ENCODE assay signal across 1 cellular context in the genomic region with DNA sequence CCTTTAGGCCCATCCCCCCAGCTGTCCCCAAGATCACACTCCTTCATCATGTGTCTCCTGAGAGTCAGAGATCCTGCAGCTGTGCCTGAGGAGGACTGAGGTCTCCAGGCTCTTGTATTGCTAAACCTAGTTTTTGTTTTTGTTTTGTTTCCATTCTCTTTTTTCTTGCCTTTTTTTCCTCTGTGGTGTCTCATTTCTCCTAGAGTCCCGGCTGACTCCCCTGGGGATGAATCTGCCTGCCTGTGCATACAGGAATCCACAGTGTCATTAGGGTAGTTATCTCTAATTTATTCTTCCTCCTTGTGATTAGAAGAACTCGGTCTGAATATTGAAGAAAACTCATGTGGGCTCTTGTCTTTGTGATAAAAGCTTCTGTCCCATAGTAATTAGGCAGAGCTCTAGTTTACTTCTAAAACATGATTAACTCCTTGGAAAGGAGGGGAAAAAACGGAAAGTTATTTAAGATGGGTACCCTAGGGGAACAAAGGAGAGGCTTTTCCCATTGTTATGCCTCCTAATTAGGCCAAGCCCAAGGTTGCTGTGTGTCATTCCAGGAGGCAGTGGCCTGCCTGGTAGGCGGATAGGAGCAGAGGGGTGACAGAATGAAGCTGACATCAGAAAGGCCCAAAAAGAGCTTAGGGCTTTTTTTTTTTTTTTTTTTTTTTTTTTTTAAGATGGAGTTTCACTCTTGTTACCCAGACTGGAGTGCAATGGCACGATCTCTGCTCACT.
A peak's percentile ranks its signal among the peaks of the same experiment; 100 is the strongest.
TF ChIP-seq lines count a peak whose summit lies in the region.

No MANE protein-coding gene starts in this region.

TF ChIP-seq in GM23338, 12 proteins besides CTCF, POLR2A, EP300 and RAD21:
- TF ChIP-seq, protein P1, sequence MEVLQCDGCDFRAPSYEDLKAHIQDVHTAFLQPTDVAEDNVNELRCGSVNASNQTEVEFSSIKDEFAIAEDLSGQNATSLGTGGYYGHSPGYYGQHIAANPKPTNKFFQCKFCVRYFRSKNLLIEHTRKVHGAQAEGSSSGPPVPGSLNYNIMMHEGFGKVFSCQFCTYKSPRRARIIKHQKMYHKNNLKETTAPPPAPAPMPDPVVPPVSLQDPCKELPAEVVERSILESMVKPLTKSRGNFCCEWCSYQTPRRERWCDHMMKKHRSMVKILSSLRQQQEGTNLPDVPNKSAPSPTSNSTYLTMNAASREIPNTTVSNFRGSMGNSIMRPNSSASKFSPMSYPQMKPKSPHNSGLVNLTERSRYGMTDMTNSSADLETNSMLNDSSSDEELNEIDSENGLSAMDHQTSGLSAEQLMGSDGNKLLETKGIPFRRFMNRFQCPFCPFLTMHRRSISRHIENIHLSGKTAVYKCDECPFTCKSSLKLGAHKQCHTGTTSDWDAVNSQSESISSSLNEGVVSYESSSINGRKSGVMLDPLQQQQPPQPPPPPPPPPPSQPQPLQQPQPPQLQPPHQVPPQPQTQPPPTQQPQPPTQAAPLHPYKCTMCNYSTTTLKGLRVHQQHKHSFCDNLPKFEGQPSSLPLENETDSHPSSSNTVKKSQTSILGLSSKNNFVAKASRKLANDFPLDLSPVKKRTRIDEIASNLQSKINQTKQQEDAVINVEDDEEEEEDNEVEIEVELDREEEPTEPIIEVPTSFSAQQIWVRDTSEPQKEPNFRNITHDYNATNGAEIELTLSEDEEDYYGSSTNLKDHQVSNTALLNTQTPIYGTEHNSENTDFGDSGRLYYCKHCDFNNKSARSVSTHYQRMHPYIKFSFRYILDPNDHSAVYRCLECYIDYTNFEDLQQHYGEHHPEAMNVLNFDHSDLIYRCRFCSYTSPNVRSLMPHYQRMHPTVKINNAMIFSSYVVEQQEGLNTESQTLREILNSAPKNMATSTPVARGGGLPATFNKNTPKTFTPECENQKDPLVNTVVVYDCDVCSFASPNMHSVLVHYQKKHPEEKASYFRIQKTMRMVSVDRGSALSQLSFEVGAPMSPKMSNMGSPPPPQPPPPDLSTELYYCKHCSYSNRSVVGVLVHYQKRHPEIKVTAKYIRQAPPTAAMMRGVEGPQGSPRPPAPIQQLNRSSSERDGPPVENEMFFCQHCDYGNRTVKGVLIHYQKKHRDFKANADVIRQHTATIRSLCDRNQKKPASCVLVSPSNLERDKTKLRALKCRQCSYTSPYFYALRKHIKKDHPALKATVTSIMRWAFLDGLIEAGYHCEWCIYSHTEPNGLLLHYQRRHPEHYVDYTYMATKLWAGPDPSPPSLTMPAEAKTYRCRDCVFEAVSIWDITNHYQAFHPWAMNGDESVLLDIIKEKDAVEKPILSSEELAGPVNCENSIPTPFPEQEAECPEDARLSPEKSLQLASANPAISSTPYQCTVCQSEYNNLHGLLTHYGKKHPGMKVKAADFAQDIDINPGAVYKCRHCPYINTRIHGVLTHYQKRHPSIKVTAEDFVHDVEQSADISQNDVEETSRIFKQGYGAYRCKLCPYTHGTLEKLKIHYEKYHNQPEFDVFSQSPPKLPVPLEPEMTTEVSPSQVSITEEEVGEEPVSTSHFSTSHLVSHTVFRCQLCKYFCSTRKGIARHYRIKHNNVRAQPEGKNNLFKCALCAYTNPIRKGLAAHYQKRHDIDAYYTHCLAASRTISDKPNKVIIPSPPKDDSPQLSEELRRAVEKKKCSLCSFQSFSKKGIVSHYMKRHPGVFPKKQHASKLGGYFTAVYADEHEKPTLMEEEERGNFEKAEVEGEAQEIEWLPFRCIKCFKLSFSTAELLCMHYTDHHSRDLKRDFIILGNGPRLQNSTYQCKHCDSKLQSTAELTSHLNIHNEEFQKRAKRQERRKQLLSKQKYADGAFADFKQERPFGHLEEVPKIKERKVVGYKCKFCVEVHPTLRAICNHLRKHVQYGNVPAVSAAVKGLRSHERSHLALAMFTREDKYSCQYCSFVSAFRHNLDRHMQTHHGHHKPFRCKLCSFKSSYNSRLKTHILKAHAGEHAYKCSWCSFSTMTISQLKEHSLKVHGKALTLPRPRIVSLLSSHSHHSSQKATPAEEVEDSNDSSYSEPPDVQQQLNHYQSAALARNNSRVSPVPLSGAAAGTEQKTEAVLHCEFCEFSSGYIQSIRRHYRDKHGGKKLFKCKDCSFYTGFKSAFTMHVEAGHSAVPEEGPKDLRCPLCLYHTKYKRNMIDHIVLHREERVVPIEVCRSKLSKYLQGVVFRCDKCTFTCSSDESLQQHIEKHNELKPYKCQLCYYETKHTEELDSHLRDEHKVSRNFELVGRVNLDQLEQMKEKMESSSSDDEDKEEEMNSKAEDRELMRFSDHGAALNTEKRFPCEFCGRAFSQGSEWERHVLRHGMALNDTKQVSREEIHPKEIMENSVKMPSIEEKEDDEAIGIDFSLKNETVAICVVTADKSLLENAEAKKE (CRISPR knock-in tag; IDR thresholded peaks at IDR 0.05), result peak; percentile 81
- no peak for TF ChIP-seq JUNB (IDR thresholded peaks at IDR 0.05; ENCODE audit: unreplicated experiment)
